In the genomic region with DNA sequence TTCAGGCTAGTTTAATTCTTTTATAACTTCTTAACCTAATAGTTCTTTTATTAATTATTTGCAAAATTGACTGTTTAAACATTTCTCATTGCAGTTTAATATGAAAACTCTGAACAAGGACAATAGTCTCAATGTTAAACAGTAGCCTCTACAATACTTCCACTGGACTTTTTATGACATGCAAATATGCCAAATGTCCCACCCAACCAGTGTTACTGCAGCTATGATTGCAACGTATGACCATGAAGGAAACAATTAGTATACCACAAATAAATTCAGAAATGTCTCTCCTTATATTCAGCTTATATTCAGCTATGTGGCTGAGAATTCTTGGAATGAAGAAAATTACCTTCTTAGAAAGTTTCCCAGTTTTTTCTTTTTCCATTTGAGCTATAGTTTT, we compare ENCODE assay signal across 7 cellular contexts.
"Had no signal": no experiment of that assay in that cellular context is flagged by ENCODE, and none has a peak within 500 bp of the region (broad histone marks: within the 10 kb centered on the region; RNA-seq: fewer than 3 reads in every experiment).

No MANE protein-coding gene starts in this region.

- H3K4me3 ChIP-seq: K562 had no signal

- DNase-seq: IMR-90, KBM-7, KG1 had no signal

- FAIRE-seq: HepG2, HTR-8/SVneo, K562 had no signal

- H3K27ac ChIP-seq: HL-60 had no signal

- ATAC-seq: HepG2, K562 had no signal
